Comparison of ENCODE assay signal across 27 cellular contexts in the genomic region with DNA sequence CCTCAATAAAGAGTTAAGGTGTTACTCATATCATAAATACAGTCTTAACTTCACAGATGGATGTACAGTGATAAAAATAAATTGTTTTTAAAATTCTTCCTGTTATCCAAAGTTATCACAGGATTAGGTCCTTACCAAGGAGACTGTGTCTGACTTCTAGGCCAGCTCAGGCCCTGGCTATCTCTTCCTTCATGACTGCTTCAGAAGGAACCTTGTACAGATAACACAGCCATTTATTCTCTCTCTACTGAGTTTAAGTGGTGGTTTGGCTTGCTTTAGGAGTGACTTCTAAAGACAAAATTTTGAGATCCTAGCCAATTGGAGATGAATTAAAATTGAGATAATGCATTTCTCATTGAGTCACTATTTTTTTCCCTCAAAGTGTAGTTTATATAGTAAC. TPM values are rescaled to one million over a fixed set of nuclear protein-coding genes. Genes with fewer than 3 reads are reported as not detected.
"Had no signal": no experiment of that assay in that cellular context is flagged by ENCODE, and none has a peak within 500 bp of the region (broad histone marks: within the 10 kb centered on the region; RNA-seq: fewer than 3 reads in every experiment).

No MANE protein-coding gene starts in this region.

- DNase-seq: activated CD4-positive, alpha-beta memory T cell treated with anti-CD3 and anti-CD28 coated beads, Interleukin-2, amount 10 ng/mL, durations not matched to agents 7 days and 5 days; activated CD4-positive, alpha-beta T cell treated with anti-CD3 and anti-CD28 coated beads for 1 hour; activated CD4-positive, alpha-beta T cell treated with anti-CD3 and anti-CD28 coated beads for 4 hours; activated CD4-positive, alpha-beta T cell treated with anti-CD3 and anti-CD28 coated beads, Interleukin-2, amount 10 ng/mL, durations not matched to agents 7 days and 5 days; activated CD4-positive, alpha-beta T cell treated with anti-CD3 and anti-CD28 coated beads, Interleukin-2, amount 50 U/mL, for 4 hours; activated CD8-positive, alpha-beta memory T cell treated with anti-CD3 and anti-CD28 coated beads, Interleukin-2, amount 50 U/mL, for 48 hours; activated gamma-delta T cell; activated naive CD4-positive, alpha-beta T cell; activated naive CD4-positive, alpha-beta T cell treated with anti-CD3 and anti-CD28 coated beads, Interleukin-2, amount 10 ng/mL, durations not matched to agents 7 days and 5 days; activated T-cell treated with anti-CD3 and anti-CD28 coated beads for 4 hours; activated T-cell treated with anti-CD3 and anti-CD28 coated beads, Interleukin-2, amount 50 U/mL, for 24 hours; activated T-cell treated with anti-CD3 and anti-CD28 coated beads, Interleukin-2, amount 50 U/mL, for 72 hours; amniotic stem cell; anterior cingulate cortex; body of pancreas; caudate nucleus; cortex of kidney; dermis blood vessel endothelial cell; effector CD4-positive, alpha-beta T cell; effector memory CD8-positive, alpha-beta T cell; foreskin keratinocyte; gastrocnemius medialis; heart left ventricle; T-helper 2 cell had no signal

- ATAC-seq: activated naive CD4-positive, alpha-beta T cell treated with anti-CD3 and anti-CD28 coated beads, Interleukin-2, amount 50 U/mL, for 72 hours; body of pancreas; effector memory CD8-positive, alpha-beta T cell; foreskin keratinocyte; gastrocnemius medialis; heart left ventricle; WTC11 had no signal

- H3K4me3 Mint-ChIP-seq: activated CD4-positive, alpha-beta memory T cell treated with anti-CD3 and anti-CD28 coated beads, Interleukin-2, amount 10 ng/mL, durations not matched to agents 7 days and 5 days; activated CD4-positive, alpha-beta T cell treated with anti-CD3 and anti-CD28 coated beads, Interleukin-2, amount 10 ng/mL, durations not matched to agents 7 days and 5 days; activated naive CD4-positive, alpha-beta T cell treated with anti-CD3 and anti-CD28 coated beads, Interleukin-2, amount 10 ng/mL, durations not matched to agents 7 days and 5 days; activated T-cell treated with anti-CD3 and anti-CD28 coated beads, Interleukin-2, amount 50 U/mL, for 24 hours; activated T-cell treated with anti-CD3 and anti-CD28 coated beads, Interleukin-2, amount 50 U/mL, for 72 hours; effector memory CD8-positive, alpha-beta T cell; WTC11 had no signal

- H3K9me3 Mint-ChIP-seq: activated CD4-positive, alpha-beta memory T cell treated with anti-CD3 and anti-CD28 coated beads, Interleukin-2, amount 10 ng/mL, durations not matched to agents 7 days and 5 days; activated CD4-positive, alpha-beta T cell treated with anti-CD3 and anti-CD28 coated beads, Interleukin-2, amount 10 ng/mL, durations not matched to agents 7 days and 5 days; activated naive CD4-positive, alpha-beta T cell treated with anti-CD3 and anti-CD28 coated beads, Interleukin-2, amount 10 ng/mL, durations not matched to agents 7 days and 5 days; activated naive CD4-positive, alpha-beta T cell treated with anti-CD3 and anti-CD28 coated beads, Interleukin-2, amount 50 U/mL, for 72 hours; activated T-cell treated with anti-CD3 and anti-CD28 coated beads, Interleukin-2, amount 50 U/mL, for 24 hours; activated T-cell treated with anti-CD3 and anti-CD28 coated beads, Interleukin-2, amount 50 U/mL, for 72 hours; effector memory CD8-positive, alpha-beta T cell had no signal

- H3K36me3 Mint-ChIP-seq: activated naive CD4-positive, alpha-beta T cell treated with anti-CD3 and anti-CD28 coated beads, Interleukin-2, amount 10 ng/mL, durations not matched to agents 7 days and 5 days; activated naive CD4-positive, alpha-beta T cell treated with anti-CD3 and anti-CD28 coated beads, Interleukin-2, amount 50 U/mL, for 72 hours; WTC11 had no signal

- H3K27me3 Mint-ChIP-seq: activated CD4-positive, alpha-beta T cell treated with anti-CD3 and anti-CD28 coated beads, Interleukin-2, amount 10 ng/mL, durations not matched to agents 7 days and 5 days had no signal

- H3K27ac Mint-ChIP-seq: activated CD4-positive, alpha-beta memory T cell treated with anti-CD3 and anti-CD28 coated beads, Interleukin-2, amount 10 ng/mL, durations not matched to agents 7 days and 5 days; activated CD4-positive, alpha-beta T cell treated with anti-CD3 and anti-CD28 coated beads, Interleukin-2, amount 10 ng/mL, durations not matched to agents 7 days and 5 days; activated naive CD4-positive, alpha-beta T cell treated with anti-CD3 and anti-CD28 coated beads, Interleukin-2, amount 10 ng/mL, durations not matched to agents 7 days and 5 days; activated naive CD4-positive, alpha-beta T cell treated with anti-CD3 and anti-CD28 coated beads, Interleukin-2, amount 50 U/mL, for 72 hours; activated T-cell treated with anti-CD3 and anti-CD28 coated beads, Interleukin-2, amount 50 U/mL, for 24 hours; activated T-cell treated with anti-CD3 and anti-CD28 coated beads, Interleukin-2, amount 50 U/mL, for 72 hours; effector memory CD8-positive, alpha-beta T cell; WTC11 had no signal

- H3K4me1 Mint-ChIP-seq: activated CD4-positive, alpha-beta memory T cell treated with anti-CD3 and anti-CD28 coated beads, Interleukin-2, amount 10 ng/mL, durations not matched to agents 7 days and 5 days; activated CD4-positive, alpha-beta T cell treated with anti-CD3 and anti-CD28 coated beads, Interleukin-2, amount 10 ng/mL, durations not matched to agents 7 days and 5 days; activated naive CD4-positive, alpha-beta T cell treated with anti-CD3 and anti-CD28 coated beads, Interleukin-2, amount 10 ng/mL, durations not matched to agents 7 days and 5 days had no signal

RNA-seq across cellular contexts. Expression of a gene that starts 40.8 kb away (rescaled TPM):
- total RNA-seq: activated CD4-positive, alpha-beta memory T cell treated with anti-CD3 and anti-CD28 coated beads, Interleukin-2, amount 10 ng/mL, durations not matched to agents 7 days and 5 days; activated CD4-positive, alpha-beta T cell treated with anti-CD3 and anti-CD28 coated beads, Interleukin-2, amount 10 ng/mL, durations not matched to agents 7 days and 5 days; activated naive CD4-positive, alpha-beta T cell treated with anti-CD3 and anti-CD28 coated beads, Interleukin-2, amount 50 U/mL, for 72 hours; activated T-cell treated with anti-CD3 and anti-CD28 coated beads, Interleukin-2, amount 50 U/mL, for 72 hours; T-helper 1 cell treated with Interleukin-12 subunit alpha and Interleukin-12 subunit beta and Interleukin-4 antibody, amounts not matched to agents 30 ng/mL and 1 ng/mL, for 36 hours had no signal
